15 cellular contexts compared by ENCODE assay signal in the genomic region with DNA sequence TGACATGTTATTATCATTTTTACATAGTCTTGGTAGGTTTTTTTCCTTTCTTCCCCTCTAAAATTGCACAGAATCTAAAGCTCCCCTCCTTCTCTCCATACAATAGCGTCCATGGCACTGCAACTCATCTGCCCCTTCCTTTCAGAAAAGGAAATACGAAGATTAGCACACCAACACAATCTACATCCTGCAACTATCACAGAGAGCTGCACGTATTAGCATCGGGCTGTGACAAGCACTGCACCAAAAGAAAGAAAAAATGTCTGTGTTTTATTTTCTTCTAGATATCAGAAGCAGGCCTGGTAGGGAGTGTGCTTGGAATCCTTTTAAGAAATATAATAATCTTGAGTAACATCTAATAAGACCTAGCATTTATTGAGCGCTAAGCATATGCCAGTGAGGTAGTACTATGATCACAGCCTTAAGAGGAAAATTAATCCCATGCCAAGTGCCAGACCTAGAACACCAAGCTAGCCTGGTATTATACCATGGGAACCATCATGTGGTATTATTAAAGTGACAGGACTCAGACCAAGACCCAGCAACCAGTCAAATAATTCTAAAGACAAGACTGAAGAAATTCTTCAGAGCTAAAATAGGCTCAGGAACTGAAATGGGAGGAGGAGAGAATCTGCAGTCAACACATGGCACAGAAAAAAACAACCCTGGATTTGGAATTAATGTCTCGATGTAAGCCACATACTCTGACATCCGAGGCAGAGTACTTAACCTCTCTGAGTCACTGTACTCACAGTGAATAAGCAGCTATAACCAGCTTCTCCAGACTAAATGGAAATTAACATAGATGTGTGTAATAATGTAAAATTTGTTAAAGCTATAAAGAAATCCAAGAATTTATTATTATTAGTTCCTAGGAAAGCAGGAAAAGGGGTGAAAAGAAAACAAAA.
DNase-seq lines count a peak whose midpoint lies in the region; ATAC-seq and TF ChIP-seq lines count a peak whose summit lies in the region.
"Had no signal": no experiment of that assay in that cellular context is flagged by ENCODE, and none has a peak within 500 bp of the region (broad histone marks: within the 10 kb centered on the region; RNA-seq: fewer than 3 reads in every experiment).

No MANE protein-coding gene starts in this region.

- no peak overlapping the region for H3K27ac ChIP-seq in mesendoderm (ENCODE audit: low read depth, low read length)
- H3K27ac ChIP-seq: cardiac muscle cell, prostate gland, suprapubic skin had no signal

- H3K18ac ChIP-seq in mesendoderm (ENCODE audit: low read length): no peak overlapping the region

- H3K27me3 ChIP-seq in Loucy (ENCODE audit: insufficient read depth, low read length, poor library complexity, severe bottlenecking): no peaks in the 10 kb centered on the region
- H3K27me3 ChIP-seq in mesendoderm (ENCODE audit: insufficient read depth, low read length, poor library complexity): no peaks in the 10 kb centered on the region
- H3K27me3 ChIP-seq: cardiac muscle cell, suprapubic skin had no signal

- H2BK5ac ChIP-seq in mesendoderm (ENCODE audit: low read length): no peak overlapping the region

- H2BK15ac ChIP-seq in mesendoderm (replicated peaks; ENCODE audit: low read depth): peak overlapping the region; percentile 57

- no peak overlapping the region for H3K4ac ChIP-seq in mesendoderm (ENCODE audit: low read depth, low read length)

- no peaks in the 10 kb centered on the region for H3F3A ChIP-seq in Loucy (ENCODE audit: low read depth)

- no peak for ATAC-seq in GM21619 (IDR thresholded peaks at IDR 0.05; ENCODE audit: unreplicated experiment)
- ATAC-seq in HG03135 (IDR thresholded peaks at IDR 0.05; ENCODE audit: unreplicated experiment): no peak

- WGBS in mesendoderm (ENCODE audit: extremely low coverage, insufficient coverage, low lambda C conversion rate): no CpG with 5 or more reads among the region's 7 CpGs

- H2AFZ ChIP-seq in Loucy (ENCODE audit: low read length): peak overlapping the region; percentile 76

- no peaks in the 10 kb centered on the region for H4K20me1 ChIP-seq in Loucy (ENCODE audit: insufficient read depth, low read length, poor library complexity, severe bottlenecking)

- H3K9me3 ChIP-seq in Loucy (ENCODE audit: insufficient read depth, low read depth, low read length): no peaks in the 10 kb centered on the region
- H3K9me3 ChIP-seq: prostate gland, suprapubic skin had no signal

- H3K9ac ChIP-seq in Loucy (ENCODE audit: low read depth, low read length, poor library complexity, severe bottlenecking) (peak overlapping the region; percentile 30), mesendoderm (ENCODE audit: low read length) (no peak overlapping the region)

- H3K36me3 ChIP-seq in Loucy (ENCODE audit: insufficient read depth, low read length) (no peaks in the 10 kb centered on the region), mesendoderm (ENCODE audit: control insufficient read depth, insufficient read depth, low read length) (no peaks in the 10 kb centered on the region)
- H3K36me3 ChIP-seq: cardiac muscle cell, prostate gland, suprapubic skin had no signal

- no peak for TF ChIP-seq CTCF in Loucy (conservative IDR thresholded peaks at IDR 0.05; ENCODE audit: low read length)

- no peaks in the 10 kb centered on the region for H3K9me2 ChIP-seq in Loucy (replicated peaks; ENCODE audit: low read depth, low read length)

- H3K4me2 ChIP-seq in Loucy (ENCODE audit: low read depth, low read length, poor library complexity, severe bottlenecking) (peak overlapping the region; percentile 65), mesendoderm (ENCODE audit: low read length) (no peak overlapping the region)

- no peak overlapping the region for H2AK5ac ChIP-seq in mesendoderm (ENCODE audit: low read length)

- DNase-seq in EL (peak; percentile 23), astrocyte of the hippocampus (ENCODE audit: low read depth, low spot score) (peak; percentile 43), mesendoderm (no peak), COR-L47 (lab: John Stamatoyannopoulos, UW) (no peak)
- DNase-seq in activated effector memory CD4-positive, alpha-beta T cell treated with anti-CD3 and anti-CD28 coated beads, Interleukin-2, amount 50 U/mL, for 16 hours: no peak
- DNase-seq: activated CD4-positive, CD25-positive, alpha-beta regulatory T cell treated with anti-CD3 and anti-CD28 coated beads, Interleukin-2, amount 50 U/mL, for 72 hours; NCI-H2227 treated with DMSO at 0.1 percent for 48 hours; SIG-M5; stimulated activated CD4-positive, alpha-beta T cell treated with anti-CD3 and anti-CD28 coated beads, Interleukin-4, amount 100 ng/mL, for 4 hours had no signal

- H3K79me2 ChIP-seq in Loucy (ENCODE audit: insufficient read depth, low read length): 0 out of 2 replicates have a peak, but pooled peaks cover 3% of the 10 kb centered on the region
- H3K79me2 ChIP-seq in mesendoderm (ENCODE audit: control insufficient read depth, insufficient read depth, low read length): no peaks in the 10 kb centered on the region

- no peak overlapping the region for H4K8ac ChIP-seq in mesendoderm (ENCODE audit: low read depth, low read length)

- H4K5ac ChIP-seq in mesendoderm (ENCODE audit: low read length): no peak overlapping the region

- H3K79me1 ChIP-seq in mesendoderm (ENCODE audit: low read length): no peaks in the 10 kb centered on the region

- no peak overlapping the region for H3K56ac ChIP-seq in mesendoderm (ENCODE audit: low read length)

- H2BK120ac ChIP-seq in mesendoderm (ENCODE audit: low read depth, low read length): no peak overlapping the region

- H3K4me3 ChIP-seq in Loucy (ENCODE audit: low read length, poor library complexity, severe bottlenecking) (peak overlapping the region; percentile 46), mesendoderm (ENCODE audit: low read length) (no peak overlapping the region)
- H3K4me3 ChIP-seq: cardiac muscle cell, prostate gland, suprapubic skin had no signal

- H3K4me1 ChIP-seq in Loucy (ENCODE audit: insufficient read depth, low read length, poor library complexity, severe bottlenecking) (peaks cover 45% of the 10 kb centered on the region), mesendoderm (ENCODE audit: control insufficient read depth, low read depth, low read length) (no peaks in the 10 kb centered on the region)
- H3K4me1 ChIP-seq: prostate gland, suprapubic skin had no signal

- H3K23ac ChIP-seq in mesendoderm (ENCODE audit: low read length): no peak overlapping the region

Comparison
In these comparisons a context has a peak if more than half of its experiments do, and no peak if none do; other contexts are left out.
1. DNase-seq: peak in EL (single experiment) and astrocyte of the hippocampus (single experiment); none in mesendoderm (single experiment), activated effector memory CD4-positive, alpha-beta T cell treated with anti-CD3 and anti-CD28 coated beads, Interleukin-2, amount 50 U/mL, for 16 hours (single experiment) and COR-L47 (single experiment).